11 cellular contexts compared by ENCODE assay signal in genomic region chr6:26576407-26576843, GRCh38. TPM values are rescaled to one million over a fixed set of nuclear protein-coding genes. Genes with fewer than 3 reads are reported as not detected.
DNase-seq lines count a peak whose midpoint lies in the region; ATAC-seq and TF ChIP-seq lines count a peak whose summit lies in the region.
"Had no signal": no experiment of that assay in that cellular context is flagged by ENCODE, and none has a peak within 500 bp of the region (broad histone marks: within the 10 kb centered on the region; RNA-seq: fewer than 3 reads in every experiment).

No MANE protein-coding gene starts in this region.

- peaks cover 26 to 37% (median 34%) of the 10 kb centered on the region in 3 donors for H3K4me1 Mint-ChIP-seq in T-cell

- intact Hi-C loops in left ventricle myocardium inferior (cut with micrococcal nuclease) (no loop called here), heart right ventricle (cut with DNase I) (loop anchor here in 2 of 10 donors (5.0 to 10.0 kb wide), 2 partner anchors 234 to 262 kb away; no protein-coding TSS in a partner anchor)

- WGBS in heart right ventricle, 2 donors = 42 to 51% methylated on average over 7 of the region's 7 CpGs

- no peaks in the 10 kb centered on the region for H3K79me2 ChIP-seq in fibroblast of lung (ENCODE audit: control insufficient read depth, insufficient read depth, low read length)

- H3K27ac ChIP-seq in left ventricle myocardium inferior (replicated peaks) = no peak overlapping the region
- H3K27ac ChIP-seq in heart right ventricle = peak overlapping the region in 1 of 10 donors; percentile 5
- no peak overlapping the region for H3K27ac ChIP-seq in fibroblast of lung (ENCODE audit: insufficient read depth, low read length)
- H3K27ac ChIP-seq in thoracic aorta = no peak overlapping the region
- H3K27ac ChIP-seq: gastroesophageal sphincter, stomach had no signal

- peaks cover 6 to 11% (median 10%) of the 10 kb centered on the region in 3 donors for H3K9me3 Mint-ChIP-seq in T-cell

- peak overlapping the region; percentile 21 for H2AFZ ChIP-seq in fibroblast of lung (ENCODE audit: low read length)

- no peaks in the 10 kb centered on the region for H4K20me1 ChIP-seq in fibroblast of lung (ENCODE audit: control insufficient read depth, extremely low read depth, insufficient read depth, low read length)

- H3K27me3 Mint-ChIP-seq in T-cell = no peaks in the 10 kb centered on the region

- peak overlapping the region in 1 of 2 donors; percentile 74 for H3K27ac Mint-ChIP-seq in T-cell

- peak overlapping the region; percentile 48 for H3K4me2 ChIP-seq in fibroblast of lung (ENCODE audit: extremely low read depth, insufficient read depth, low read length)

- ATAC-seq in heart right ventricle (no peak), T-cell (replicated peaks in 1 of 4) (no peak), thoracic aorta (ENCODE audit: insufficient number of reproducible peaks, low FRiP score, low read depth) (no peak), GM18517 (IDR thresholded peaks at IDR 0.05; ENCODE audit: unreplicated experiment) (no peak)
- ATAC-seq: gastroesophageal sphincter had no signal

- no peaks in the 10 kb centered on the region for H3K36me3 Mint-ChIP-seq in T-cell

- H3K36me3 ChIP-seq in left ventricle myocardium inferior (no peaks in the 10 kb centered on the region), heart right ventricle (no peaks in the 10 kb centered on the region), fibroblast of lung (ENCODE audit: control insufficient read depth, insufficient read depth, low read length) (no peaks in the 10 kb centered on the region), thoracic aorta (no peaks in the 10 kb centered on the region)
- H3K36me3 ChIP-seq: gastroesophageal sphincter, stomach had no signal

- H3K9me3 ChIP-seq in left ventricle myocardium inferior (replicated peaks) (peaks cover 20% of the 10 kb centered on the region), heart right ventricle (peaks cover 0 to 23% (median 5%) of the 10 kb centered on the region in 11 donors), fibroblast of lung (ENCODE audit: control insufficient read depth, insufficient read depth, low read depth, low read length) (no peaks in the 10 kb centered on the region), thoracic aorta (no peaks in the 10 kb centered on the region)

- H3K4me1 ChIP-seq in left ventricle myocardium inferior (peaks cover 13% of the 10 kb centered on the region), heart right ventricle (peaks cover 0 to 25% (median 6%) of the 10 kb centered on the region in 9 donors), fibroblast of lung (ENCODE audit: control insufficient read depth, extremely low read depth, insufficient read depth, low read length) (no peaks in the 10 kb centered on the region), thoracic aorta (ENCODE audit: control insufficient read depth in 1 of 2, low read depth in 2 of 2) (peaks cover 0 to 11% of the 10 kb centered on the region in 2 donors)

- H3K27me3 ChIP-seq in left ventricle myocardium inferior (ENCODE audit: low read depth) (peaks cover 18% of the 10 kb centered on the region), heart right ventricle (peaks cover 0 to 62% (median 26%) of the 10 kb centered on the region in 7 donors), fibroblast of lung (ENCODE audit: control insufficient read depth, insufficient read depth, low read length) (no peaks in the 10 kb centered on the region), thoracic aorta (replicated peaks; ENCODE audit: insufficient read depth) (no peaks in the 10 kb centered on the region)

- H3K4me3 ChIP-seq in left ventricle myocardium inferior (peak overlapping the region; percentile 51), heart right ventricle (peak overlapping the region in 4 of 10 donors; percentile 25 to 48 (median 30)), fibroblast of lung (replicated peaks in 1 of 4; ENCODE audit: control extremely low read depth in 1 of 4, insufficient read depth in 1 of 4, low read depth in 3 of 4, low read length in 4 of 4) (peak overlapping the region; percentile 11 to 80 (median 36)), thoracic aorta (peak overlapping the region; percentile 60)

- no peak overlapping the region for H3K9ac ChIP-seq in fibroblast of lung (ENCODE audit: insufficient read depth, low read length)

- no peak for DNase-seq in left ventricle myocardium inferior
- no peak for DNase-seq in heart right ventricle
- no peak for DNase-seq in T-cell
- no peak for DNase-seq in fibroblast of lung (ENCODE audit: low read depth in 2 of 2)
- DNase-seq in thoracic aorta (ENCODE audit: low spot score) = no peak
- no peak for DNase-seq in NAMALWA (ENCODE audit: low spot score)
- DNase-seq in NCI-H82 treated with DMSO at 0.1 percent for 48 hours (lab: John Stamatoyannopoulos, UW; ENCODE audit: unreplicated experiment) = no peak
- DNase-seq: NCI-H524 treated with DMSO at 0.1 percent for 48 hours, stomach had no signal

- peak overlapping the region; percentile 15 to 81 (median 73) for H3K4me3 Mint-ChIP-seq in T-cell

- CTCF ChIA-PET in T-cell (lab: Charles Lee) = interaction anchor here in 1 of 2 donors (0.9 to 1.8 kb wide), 6 partner anchors 9 to 235 kb away, joined by 3 to 11 read pairs (median 4); no protein-coding TSS in a partner anchor

- no peak for TF ChIP-seq CTCF in left ventricle myocardium inferior (IDR thresholded peaks at IDR 0.05; ENCODE audit: borderline replicate concordance)
- TF ChIP-seq CTCF in heart right ventricle (IDR thresholded peaks at IDR 0.05) = no peak
- no peak for TF ChIP-seq CTCF in fibroblast of lung (conservative IDR thresholded peaks at IDR 0.05 in 1 of 2, IDR thresholded peaks at IDR 0.05 in 1 of 2; ENCODE audit: low read depth in 1 of 2, low read length in 2 of 2)
- TF ChIP-seq CTCF in thoracic aorta (IDR thresholded peaks at IDR 0.05) = no peak

- POLR2A ChIA-PET in T-cell (lab: Charles Lee) = interaction anchor here in 1 of 2 donors (1.0 kb wide), 1 partner anchor 393 kb away, joined by 5 read pairs; a partner anchor contains a TSS

RNA-seq across cellular contexts. Expression of gene ABT1, which starts 20.3 kb away (rescaled TPM):
- total RNA-seq in left ventricle myocardium inferior (8.3 TPM), heart right ventricle (10 to 100 TPM in 1 of 10 donors, 1 to 10 TPM in 9; 5.8 to 10.2 (median 7.4) TPM), T-cell (10 to 100 TPM; 27.6 to 36.4 (median 35.6) TPM), fibroblast of lung (13.1 and 13.4 TPM in 2 replicates), thoracic aorta (10 to 100 TPM; 11.8 to 17.1 TPM)
- polyA plus RNA-seq in heart right ventricle (10 to 100 TPM in 1 of 2 donors, 1 to 10 TPM in 1; 6.6 to 11.7 TPM), fibroblast of lung (8.3 and 9.9 TPM in 2 replicates)
- 7.7 and 12.6 TPM in 2 replicates for polyA plus RNA-seq in fibroblast of lung (2012)
- 9.5 and 10.8 TPM in 2 replicates for polyA minus RNA-seq in fibroblast of lung (ENCODE audit: low replicate concordance)

RNA-seq across cellular contexts. Expression of gene HMGN4, which starts 38.3 kb away (rescaled TPM):
- total RNA-seq in left ventricle myocardium inferior (29.7 TPM), heart right ventricle (10 to 100 TPM; 22.8 to 35.0 (median 29.8) TPM), T-cell (10 to 100 TPM; 49.2 to 92.5 (median 62.7) TPM), fibroblast of lung (90.4 and 111 TPM in 2 replicates), thoracic aorta (10 to 100 TPM; 41.3 to 45.9 TPM)
- polyA plus RNA-seq in heart right ventricle (10 to 100 TPM in 1 of 2 donors, 1 to 10 TPM in 1; 8.2 to 31.4 TPM), fibroblast of lung (58.7 and 74.9 TPM in 2 replicates)
- 50.1 and 58.4 TPM in 2 replicates for polyA plus RNA-seq in fibroblast of lung (2012)
- polyA minus RNA-seq in fibroblast of lung (ENCODE audit: low replicate concordance) = 6.0 and 7.6 TPM in 2 replicates
